In the genomic region with DNA sequence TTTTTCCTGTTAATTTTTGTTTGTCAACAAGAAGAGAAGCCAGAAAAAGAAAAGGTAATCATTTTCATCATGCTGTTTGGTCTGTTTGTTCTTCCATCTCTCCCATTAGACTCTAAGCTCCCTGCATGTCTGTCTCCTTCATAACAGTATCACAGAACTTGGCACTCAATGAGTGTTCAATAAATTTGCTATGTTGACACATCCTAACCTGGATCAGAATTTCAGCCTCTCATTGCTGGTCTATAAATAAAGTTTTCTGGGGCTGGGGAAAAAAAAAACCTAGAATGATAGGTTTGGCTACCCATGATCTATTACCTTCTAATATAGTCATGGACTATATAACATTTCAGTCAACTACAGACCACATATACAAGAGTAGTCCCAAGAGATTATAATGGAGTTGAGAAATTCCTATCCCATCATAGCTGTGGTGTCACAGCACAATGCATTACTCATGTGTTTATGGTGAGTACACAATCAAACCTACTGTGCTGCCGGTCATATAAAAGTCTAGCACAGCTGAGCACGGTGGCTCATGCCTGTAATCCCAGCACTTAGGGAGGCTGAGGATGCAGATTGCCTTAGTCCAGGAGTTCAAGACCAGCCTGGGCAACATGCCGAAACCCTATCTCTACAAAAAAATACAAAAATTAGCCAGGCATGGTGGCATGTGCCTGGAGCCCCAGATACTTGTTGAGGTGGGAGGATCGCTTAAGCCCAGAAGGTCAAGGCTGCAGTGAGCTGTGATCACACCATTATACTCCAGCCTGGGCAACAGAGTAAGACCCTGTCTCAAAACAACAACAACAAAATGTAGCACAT, we compare ENCODE assay signal across 12 cellular contexts. TPM values are rescaled to one million over a fixed set of nuclear protein-coding genes. Genes with fewer than 3 reads are reported as not detected.
DNase-seq lines count a peak whose midpoint lies in the region; ATAC-seq and TF ChIP-seq lines count a peak whose summit lies in the region.
"Had no signal": no experiment of that assay in that cellular context is flagged by ENCODE, and none has a peak within 500 bp of the region (broad histone marks: within the 10 kb centered on the region; RNA-seq: fewer than 3 reads in every experiment).

No MANE protein-coding gene starts in this region.

- H3F3A ChIP-seq in neural progenitor cell (ENCODE audit: low read depth): peaks cover 39% of the 10 kb centered on the region

- H3K27ac ChIP-seq in dorsolateral prefrontal cortex (peak overlapping the region in 48 of 59 donors; percentile 1 to 97 (median 40)), neural progenitor cell (peak overlapping the region; percentile 22)

- H2AFZ ChIP-seq in neural progenitor cell (replicated peaks): no peak overlapping the region

- peaks cover 28% of the 10 kb centered on the region for H3K4me1 Mint-ChIP-seq in neural progenitor cell

- peaks cover 98% of the 10 kb centered on the region for H3K79me2 ChIP-seq in neural progenitor cell (ENCODE audit: low read depth)

- H3K4me2 ChIP-seq in neural progenitor cell: peak overlapping the region; percentile 61

- peaks cover 32% of the 10 kb centered on the region for H3K4me1 ChIP-seq in neural progenitor cell

- H4K20me1 ChIP-seq in neural progenitor cell (ENCODE audit: low read depth): peaks cover 58% of the 10 kb centered on the region

- H3K9ac ChIP-seq in neural progenitor cell: no peak overlapping the region

- peak; percentile 80 for DNase-seq in Daoy (ENCODE audit: low read depth)
- DNase-seq in MV-4-11 (lab: John Stamatoyannopoulos, UW): peak; percentile 76
- no peak for DNase-seq in dorsolateral prefrontal cortex
- no peak for DNase-seq in neural progenitor cell (ENCODE audit: low spot score)
- DNase-seq in NCI-H1436 treated with DMSO at 0.1 percent for 48 hours (lab: John Stamatoyannopoulos, UW): no peak
- no peak for DNase-seq in T-helper 1 cell
- no peak for DNase-seq in stimulated activated naive CD4-positive, alpha-beta T cell (lab: John Stamatoyannopoulos, UW)
- DNase-seq: activated CD4-positive, alpha-beta T cell treated with anti-CD3 and anti-CD28 coated beads, Interleukin-2, amount 50 U/mL, for 1 hour; aorta; NCI-H1092 treated with DMSO at 0.1 percent for 48 hours; stimulated activated naive CD4-positive, alpha-beta T cell treated with Interleukin-2 at 50 U/mL for 16 hours had no signal

- no peak overlapping the region for H3K4me3 Mint-ChIP-seq in neural progenitor cell

- H3K36me3 Mint-ChIP-seq in neural progenitor cell: peaks cover 4% of the 10 kb centered on the region

- no peaks in the 10 kb centered on the region for H3K36me3 ChIP-seq in neural progenitor cell

- intact Hi-C loops in dorsolateral prefrontal cortex (cut with DNase I): no loop called here

- H3K9me3 Mint-ChIP-seq in neural progenitor cell: no peaks in the 10 kb centered on the region

- ATAC-seq in HG02970 (IDR thresholded peaks at IDR 0.05; ENCODE audit: low FRiP score, unreplicated experiment): no peak

- peak overlapping the region in 1 of 59 donors; percentile 4 for H3K4me3 ChIP-seq in dorsolateral prefrontal cortex
- no peak overlapping the region for H3K4me3 ChIP-seq in neural progenitor cell

- H3K27me3 Mint-ChIP-seq in neural progenitor cell (ENCODE audit: insufficient read depth, low read depth): peaks cover 4% of the 10 kb centered on the region

- no peak for TF ChIP-seq CTCF in dorsolateral prefrontal cortex (IDR thresholded peaks at IDR 0.05 in 54 of 56, conservative IDR thresholded peaks at IDR 0.05 in 2 of 56; ENCODE audit: low read depth in 1 of 56, partially characterized antibody in 56 of 56)
- no peak for TF ChIP-seq CTCF in neural progenitor cell (IDR thresholded peaks at IDR 0.05)

- H3K27ac Mint-ChIP-seq in neural progenitor cell: no peak overlapping the region

- H3K27me3 ChIP-seq in dorsolateral prefrontal cortex (no peaks in the 10 kb centered on the region), neural progenitor cell (no peaks in the 10 kb centered on the region)

- no peaks in the 10 kb centered on the region for H3K9me3 ChIP-seq in neural progenitor cell (ENCODE audit: low read depth)

RNA-seq across cellular contexts. Expression of gene NUDT3, which starts 5.9 kb away (rescaled TPM):
- total RNA-seq in Daoy (2014; rRNA removed; shearing (Covaris generic)): 35.1 and 35.4 TPM in 2 replicates
- 100 to 1,000 TPM; 107 to 239 (median 169) TPM for total RNA-seq in dorsolateral prefrontal cortex
- 26.4 and 35.7 TPM in 2 replicates for total RNA-seq in neural progenitor cell (ENCODE audit: low replicate concordance)

RNA-seq across cellular contexts. Expression of gene RPS10, which starts 39.3 kb away (rescaled TPM):
- total RNA-seq in Daoy (2014; rRNA removed; shearing (Covaris generic)): 5,860 and 6,506 TPM in 2 replicates
- total RNA-seq in dorsolateral prefrontal cortex: 100 to 1,000 TPM; 315 to 608 (median 413) TPM
- 4,003 and 4,850 TPM in 2 replicates for total RNA-seq in neural progenitor cell (ENCODE audit: low replicate concordance)

Comparison
In these comparisons a context has a peak if more than half of its experiments do, and no peak if none do; other contexts are left out.
1. DNase-seq: peak in Daoy (single experiment) and MV-4-11 (single experiment); none in dorsolateral prefrontal cortex (0 of 10), neural progenitor cell (single experiment), NCI-H1436 treated with DMSO at 0.1 percent for 48 hours (single experiment), T-helper 1 cell (0 of 5) and stimulated activated naive CD4-positive, alpha-beta T cell (0 of 6).